In the genomic region with DNA sequence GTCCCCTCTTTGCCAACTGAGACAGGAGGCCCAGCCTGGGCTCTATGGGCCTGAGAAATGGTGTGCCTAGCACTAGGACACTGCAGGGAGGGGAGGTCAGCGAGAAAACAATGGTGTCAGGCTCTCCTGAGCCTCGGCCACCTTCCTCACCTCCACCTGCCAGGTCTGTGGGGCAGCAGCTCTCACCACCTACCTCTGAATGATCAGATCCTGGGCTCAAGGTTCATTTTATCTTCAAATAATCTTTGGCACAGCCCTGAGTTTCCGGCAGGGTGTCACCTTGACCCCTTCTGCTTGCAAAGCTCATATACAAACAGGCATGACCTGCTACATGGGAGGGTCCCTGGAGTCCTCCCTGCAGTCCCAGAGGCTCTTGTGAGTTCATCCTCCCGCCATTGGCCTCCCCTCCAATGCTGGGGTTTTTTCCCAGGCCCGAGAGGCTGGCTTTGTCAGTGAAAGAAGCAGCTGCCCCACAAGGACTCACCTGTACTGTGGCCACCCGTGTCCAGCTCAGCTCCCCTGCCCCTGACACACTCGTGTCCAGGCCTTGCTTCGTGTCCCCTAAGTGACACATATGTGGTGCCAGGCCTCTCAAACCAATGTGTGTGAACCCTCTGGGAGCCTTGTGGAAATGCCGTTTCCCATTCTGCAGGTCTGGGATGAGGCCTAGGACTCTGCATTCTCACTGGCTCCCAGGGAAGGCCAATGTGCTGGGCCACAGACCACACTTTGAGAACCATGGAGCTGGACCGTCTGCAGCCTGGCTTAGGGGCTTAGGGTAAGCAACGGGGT, we compare ENCODE assay signal across 11 cellular contexts.
"Had no signal": no experiment of that assay in that cellular context is flagged by ENCODE, and none has a peak within 500 bp of the region (broad histone marks: within the 10 kb centered on the region; RNA-seq: fewer than 3 reads in every experiment).

No MANE protein-coding gene starts in this region.

- H3K27ac ChIP-seq: epithelial cell of prostate, left lung, ovary, thyroid gland had no signal

- H3K27me3 ChIP-seq: left lung, ovary, thyroid gland had no signal

- H3K9me3 ChIP-seq: left lung, ovary, thyroid gland had no signal

- H3K36me3 ChIP-seq: left lung, ovary, thyroid gland had no signal

- DNase-seq: activated CD4-positive, alpha-beta T cell treated with anti-CD3 and anti-CD28 coated beads, Interleukin-2, amount 50 U/mL, for 4 hours; activated gamma-delta T cell; endodermal cell; foreskin fibroblast; left lung; mammary epithelial cell; naive thymus-derived CD4-positive, alpha-beta T cell; ovary; stimulated activated CD4-positive, alpha-beta T cell treated with anti-CD3 and anti-CD28 coated beads, Interleukin-4, amount 100 ng/mL, for 24 hours; thyroid gland had no signal

- H3K4me3 ChIP-seq: left lung, ovary, thyroid gland had no signal
